ENCODE assay signal across 10 cellular contexts in genomic region chr11:63551101-63551888, GRCh38. TPM values are rescaled to one million over a fixed set of nuclear protein-coding genes. Genes with fewer than 3 reads are reported as not detected.
DNase-seq lines count a peak whose midpoint lies in the region; ATAC-seq and TF ChIP-seq lines count a peak whose summit lies in the region.
"Not testable (repeated sequence)": the region's sequence is repeated elsewhere in the genome, so short reads cannot be mapped to it uniquely, and the experiment has no call there.
"Had no signal": no experiment of that assay in that cellular context is flagged by ENCODE, and none has a peak within 500 bp of the region (broad histone marks: within the 10 kb centered on the region; RNA-seq: fewer than 3 reads in every experiment).

No MANE protein-coding gene starts in this region.

- not testable (repeated sequence) for H3K9me3 Mint-ChIP-seq in GM23338; T-helper 2 cell treated with Interferon-gamma antibody and Interleukin-4, amounts not matched to agents 5 μg/mL and 100 μg/mL, for 36 hours; activated T-cell treated with anti-CD3 and anti-CD28 coated beads, Interleukin-2, amount 50 U/mL, for 24 hours; activated naive CD8-positive, alpha-beta T cell treated with anti-CD3 and anti-CD28 coated beads for 36 hours; natural killer cell treated with Interleukin-12 subunit alpha and Interleukin-12 subunit beta and Interleukin-15 and Interleukin-18, amount 100 ng/mL, for 72 hours

- 51 to 76% (median 52%) methylated on average over 26 to 27 of the region's 27 CpGs for WGBS in spleen, 5 donors

- H3K4me2 ChIP-seq in GM23338, result not testable (repeated sequence)

- not testable (repeated sequence) for ATAC-seq in GM23338
- peak in 1 of 2 donors; percentile 57 for ATAC-seq in natural killer cell treated with Interleukin-12 subunit alpha and Interleukin-12 subunit beta and Interleukin-15 and Interleukin-18, amount 100 ng/mL, for 72 hours

- TF ChIP-seq POLR2A in spleen (IDR thresholded peaks at IDR 0.05), result not testable (repeated sequence)

- H3K27ac ChIP-seq in GM23338 (ENCODE audit: low read depth), result not testable (repeated sequence)
- peak overlapping the region in 6 of 8 donors; percentile 3 to 82 (median 64) for H3K27ac ChIP-seq in spleen

- H4K20me1 ChIP-seq in GM23338 (replicated peaks; ENCODE audit: insufficient read depth), result not testable (repeated sequence)

- H3K79me2 ChIP-seq in GM23338 (replicated peaks; ENCODE audit: insufficient read depth), result not testable (repeated sequence)

- not testable (repeated sequence) for H3K27ac Mint-ChIP-seq in GM23338
- peak overlapping the region; percentile 23 for H3K27ac Mint-ChIP-seq in T-helper 2 cell treated with Interferon-gamma antibody and Interleukin-4, amounts not matched to agents 5 μg/mL and 100 μg/mL, for 36 hours
- peak overlapping the region; percentile 96 for H3K27ac Mint-ChIP-seq in activated T-cell treated with anti-CD3 and anti-CD28 coated beads, Interleukin-2, amount 50 U/mL, for 24 hours
- H3K27ac Mint-ChIP-seq in activated naive CD8-positive, alpha-beta T cell treated with anti-CD3 and anti-CD28 coated beads for 36 hours, result peak overlapping the region; percentile 97
- H3K27ac Mint-ChIP-seq in natural killer cell treated with Interleukin-12 subunit alpha and Interleukin-12 subunit beta and Interleukin-15 and Interleukin-18, amount 100 ng/mL, for 72 hours, result peak overlapping the region; percentile 97 to 98

- peaks cover 20% of the 10 kb centered on the region for H3K27me3 Mint-ChIP-seq in GM23338 (ENCODE audit: insufficient read depth, low read depth, poor library complexity)
- not testable (repeated sequence) for H3K27me3 Mint-ChIP-seq in T-helper 2 cell treated with Interferon-gamma antibody and Interleukin-4, amounts not matched to agents 5 μg/mL and 100 μg/mL, for 36 hours (ENCODE audit: low read depth); activated T-cell treated with anti-CD3 and anti-CD28 coated beads, Interleukin-2, amount 50 U/mL, for 24 hours; activated naive CD8-positive, alpha-beta T cell treated with anti-CD3 and anti-CD28 coated beads for 36 hours; natural killer cell treated with Interleukin-12 subunit alpha and Interleukin-12 subunit beta and Interleukin-15 and Interleukin-18, amount 100 ng/mL, for 72 hours

- not testable (repeated sequence) for H3F3A ChIP-seq in GM23338 (replicated peaks; ENCODE audit: low read depth)

- not testable (repeated sequence) for H3K4me3 ChIP-seq in GM23338
- H3K4me3 ChIP-seq in spleen, result peak overlapping the region in 2 of 8 donors; percentile 0 to 58

- H3K36me3 ChIP-seq in GM23338 (ENCODE audit: insufficient read depth), result not testable (repeated sequence)
- H3K36me3 ChIP-seq in spleen, result peaks cover 0 to 17% (median 8%) of the 10 kb centered on the region in 6 donors

- TF ChIP-seq CTCF in GM23338 (conservative IDR thresholded peaks at IDR 0.05; ENCODE audit: low read depth in 2 of 2); spleen (IDR thresholded peaks at IDR 0.05 in 8 of 11, conservative IDR thresholded peaks at IDR 0.05 in 3 of 11): not testable (repeated sequence)

- H3K4me1 ChIP-seq in GM23338 (ENCODE audit: insufficient read depth), result peaks cover 25% of the 10 kb centered on the region
- H3K4me1 ChIP-seq in spleen, result peaks cover 4 to 42% (median 24%) of the 10 kb centered on the region in 6 donors

- not testable (repeated sequence) for H3K36me3 Mint-ChIP-seq in GM23338 (ENCODE audit: low read depth); natural killer cell treated with Interleukin-12 subunit alpha and Interleukin-12 subunit beta and Interleukin-15 and Interleukin-18, amount 100 ng/mL, for 72 hours
- peaks cover 20% of the 10 kb centered on the region for H3K36me3 Mint-ChIP-seq in T-helper 2 cell treated with Interferon-gamma antibody and Interleukin-4, amounts not matched to agents 5 μg/mL and 100 μg/mL, for 36 hours (ENCODE audit: low read depth)
- peaks cover 13% of the 10 kb centered on the region for H3K36me3 Mint-ChIP-seq in activated T-cell treated with anti-CD3 and anti-CD28 coated beads, Interleukin-2, amount 50 U/mL, for 24 hours (ENCODE audit: low read depth)
- H3K36me3 Mint-ChIP-seq in activated naive CD8-positive, alpha-beta T cell treated with anti-CD3 and anti-CD28 coated beads for 36 hours, result peaks cover 27% of the 10 kb centered on the region

- H3K9me2 ChIP-seq in GM23338 (ENCODE audit: insufficient read depth), result not testable (repeated sequence)

- H3K4me1 Mint-ChIP-seq in GM23338, result peaks cover 12% of the 10 kb centered on the region
- H3K4me1 Mint-ChIP-seq in T-helper 2 cell treated with Interferon-gamma antibody and Interleukin-4, amounts not matched to agents 5 μg/mL and 100 μg/mL, for 36 hours (ENCODE audit: low read depth), result peaks cover 33% of the 10 kb centered on the region
- H3K4me1 Mint-ChIP-seq in activated T-cell treated with anti-CD3 and anti-CD28 coated beads, Interleukin-2, amount 50 U/mL, for 24 hours (ENCODE audit: low read depth), result peaks cover 48% of the 10 kb centered on the region
- H3K4me1 Mint-ChIP-seq in activated naive CD8-positive, alpha-beta T cell treated with anti-CD3 and anti-CD28 coated beads for 36 hours, result peaks cover 54% of the 10 kb centered on the region
- peaks cover 51 to 53% of the 10 kb centered on the region in 2 donors for H3K4me1 Mint-ChIP-seq in natural killer cell treated with Interleukin-12 subunit alpha and Interleukin-12 subunit beta and Interleukin-15 and Interleukin-18, amount 100 ng/mL, for 72 hours (ENCODE audit: low read depth in 2 of 2)

- H3K4me3 Mint-ChIP-seq in GM23338; T-helper 2 cell treated with Interferon-gamma antibody and Interleukin-4, amounts not matched to agents 5 μg/mL and 100 μg/mL, for 36 hours: not testable (repeated sequence)
- peak overlapping the region; percentile 52 for H3K4me3 Mint-ChIP-seq in activated T-cell treated with anti-CD3 and anti-CD28 coated beads, Interleukin-2, amount 50 U/mL, for 24 hours
- H3K4me3 Mint-ChIP-seq in activated naive CD8-positive, alpha-beta T cell treated with anti-CD3 and anti-CD28 coated beads for 36 hours, result peak overlapping the region; percentile 75
- H3K4me3 Mint-ChIP-seq in natural killer cell treated with Interleukin-12 subunit alpha and Interleukin-12 subunit beta and Interleukin-15 and Interleukin-18, amount 100 ng/mL, for 72 hours, result peak overlapping the region; percentile 88

- H2AFZ ChIP-seq in GM23338, result peak overlapping the region; percentile 59; the same call in 1 of the 2 replicates

- not testable (repeated sequence) for H3K27me3 ChIP-seq in GM23338 (ENCODE audit: insufficient read depth); spleen (replicated peaks in 1 of 7)

- intact Hi-C loops in spleen (cut with DNase I; ENCODE audit: low total_unique reads), result not testable (repeated sequence)

- H3K9me3 ChIP-seq in spleen, result not testable (repeated sequence)

- DNase-seq in GM23338 (ENCODE audit: low spot score); T-helper 2 cell treated with Interferon-gamma antibody and Interleukin-4, amounts not matched to agents 5 μg/mL and 100 μg/mL, for 36 hours (ENCODE audit: low spot score); activated T-cell treated with anti-CD3 and anti-CD28 coated beads, Interleukin-2, amount 50 U/mL, for 24 hours; natural killer cell treated with Interleukin-12 subunit alpha and Interleukin-12 subunit beta and Interleukin-15 and Interleukin-18, amount 100 ng/mL, for 72 hours (ENCODE audit: low spot score); spleen: not testable (repeated sequence)
- peak; percentile 49 for DNase-seq in activated naive CD8-positive, alpha-beta T cell treated with anti-CD3 and anti-CD28 coated beads for 36 hours
- DNase-seq in fibroblast of peridontal ligament (ENCODE audit: extremely low read depth), result peak; percentile 55

RNA-seq across cellular contexts. Expression of gene PLAAT2, which starts 11.9 kb away (rescaled TPM):
- total RNA-seq in GM23338 (2014; rRNA removed; shearing (Covaris generic)), result 0.66 TPM in 1 of 2 replicates, not detected in the other
- polyA plus RNA-seq in GM23338 (2016; fragmentation: Nextera tagmentation; extraction: Ambion mirVana) (0.42 and 0.78 TPM in 2 replicates), spleen (under 1 TPM in 2 of 3 donors, not detected in 1; 0.16 to 0.18 TPM)
- total RNA-seq in activated naive CD8-positive, alpha-beta T cell treated with anti-CD3 and anti-CD28 coated beads for 36 hours, result 1 to 10 TPM in 1 of 2 experiments, under 1 TPM in 1; 0.52 to 1.0 TPM
- total RNA-seq in natural killer cell treated with Interleukin-12 subunit alpha and Interleukin-12 subunit beta and Interleukin-15 and Interleukin-18, amount 100 ng/mL, for 72 hours, result 1 to 10 TPM in 1 of 2 donors, not detected in 1; 1.4 TPM
- 1 to 10 TPM in 1 of 7 donors, not detected in 6; 1.3 TPM for total RNA-seq in spleen
- total RNA-seq: body of pancreas, glomerular endothelial cell, posterior vena cava had no signal

RNA-seq across cellular contexts. Expression of gene PLAAT4, which starts 14.7 kb away (rescaled TPM):
- 0.69 and 3.3 TPM in 2 replicates for total RNA-seq in GM23338 (2014; rRNA removed; shearing (Covaris generic))
- polyA plus RNA-seq in GM23338 (2016; fragmentation: Nextera tagmentation; extraction: Ambion mirVana), result 4.6 and 5.0 TPM in 2 replicates
- 10 to 100 TPM; 34.2 to 40.5 TPM for total RNA-seq in activated naive CD8-positive, alpha-beta T cell treated with anti-CD3 and anti-CD28 coated beads for 36 hours
- 100 to 1,000 TPM in 1 of 2 donors, 10 to 100 TPM in 1; 42.5 to 193 TPM for total RNA-seq in natural killer cell treated with Interleukin-12 subunit alpha and Interleukin-12 subunit beta and Interleukin-15 and Interleukin-18, amount 100 ng/mL, for 72 hours
- total RNA-seq in spleen, result 100 to 1,000 TPM in 1 of 7 donors, 10 to 100 TPM in 6; 55.6 to 101 (median 65.3) TPM
- polyA plus RNA-seq in spleen, result 100 to 1,000 TPM in 1 of 3 donors, 10 to 100 TPM in 2; 78.6 to 105 (median 98.6) TPM

RNA-seq across cellular contexts. Expression of gene LGALS12, which starts 45.4 kb away (rescaled TPM):
- total RNA-seq in GM23338 (2014; rRNA removed; shearing (Covaris generic)), result 0.62 and 0.94 TPM in 2 replicates
- polyA plus RNA-seq in GM23338 (2016; fragmentation: Nextera tagmentation; extraction: Ambion mirVana) (0.57 and 1.2 TPM in 2 replicates), spleen (under 1 TPM; 0.24 to 0.30 (median 0.26) TPM)
- not detected for total RNA-seq in activated naive CD8-positive, alpha-beta T cell treated with anti-CD3 and anti-CD28 coated beads for 36 hours
- total RNA-seq in natural killer cell treated with Interleukin-12 subunit alpha and Interleukin-12 subunit beta and Interleukin-15 and Interleukin-18, amount 100 ng/mL, for 72 hours, result under 1 TPM in 1 of 2 donors, not detected in 1; 0.59 TPM
- 1 to 10 TPM in 4 of 7 donors, under 1 TPM in 2, not detected in 1; 0.88 to 3.5 (median 2.0) TPM for total RNA-seq in spleen
- total RNA-seq: glomerular endothelial cell had no signal
